ENCODE assay signal across 8 cellular contexts in the genomic region with DNA sequence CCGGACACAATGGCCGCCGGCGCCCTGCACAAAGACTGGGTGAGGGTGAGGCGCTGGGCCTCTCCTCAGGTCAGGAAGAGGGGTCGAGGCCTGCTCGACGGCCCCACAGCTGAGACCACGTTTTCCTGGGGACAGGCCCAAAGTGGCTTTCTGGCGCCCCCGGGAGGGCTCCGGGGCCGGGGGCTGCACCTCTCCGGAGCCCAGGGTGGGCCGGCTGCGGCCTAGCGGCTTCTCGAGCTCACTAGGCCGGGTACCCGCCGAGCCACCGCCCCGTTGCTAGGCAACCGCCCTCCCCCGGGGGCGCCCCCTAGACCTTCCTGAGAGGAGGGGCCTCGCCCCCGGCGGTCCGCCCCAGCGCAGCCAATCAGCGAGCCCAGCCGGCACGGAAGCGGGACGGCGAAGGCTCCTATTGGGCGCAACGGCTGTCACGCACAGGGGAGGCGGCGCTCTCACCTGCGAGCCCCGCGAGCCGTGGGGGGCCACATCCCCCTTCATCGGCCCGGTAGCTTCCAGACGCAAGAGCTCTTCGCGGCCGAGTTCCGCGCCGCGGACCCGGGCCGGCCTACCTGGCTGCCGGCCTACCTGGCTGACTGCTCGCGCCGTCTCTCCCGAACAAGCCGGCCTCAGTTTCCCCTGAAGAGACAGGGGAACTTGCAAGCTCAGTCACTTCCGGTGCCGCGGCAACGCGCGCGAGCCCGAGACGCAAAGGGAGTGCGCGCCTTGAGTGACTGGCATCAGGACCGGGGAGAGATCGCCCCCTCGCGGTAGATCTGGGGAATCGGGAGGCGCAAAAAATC. TPM values are rescaled to one million over a fixed set of nuclear protein-coding genes. Genes with fewer than 3 reads are reported as not detected.
A peak's percentile ranks its signal among the peaks of the same experiment; 100 is the strongest.
DNase-seq lines count a peak whose midpoint lies in the region; ATAC-seq and TF ChIP-seq lines count a peak whose summit lies in the region.

No MANE protein-coding gene starts in this region.

- intact Hi-C loops in sciatic nerve (cut with DNase I), result loop anchor here (1.0 kb wide), 1 partner anchor 164 kb away; no protein-coding TSS in a partner anchor

- peak; percentile 96 for TF ChIP-seq CTCF in 22Rv1 (IDR thresholded peaks at IDR 0.05)

- peak; percentile 54 for ATAC-seq in GM18508 (IDR thresholded peaks at IDR 0.05; ENCODE audit: insufficient read depth, unreplicated experiment)
- peak; percentile 84 for ATAC-seq in HG02981 (IDR thresholded peaks at IDR 0.05; ENCODE audit: unreplicated experiment)
- peak; percentile 96 for ATAC-seq in sciatic nerve

- peak overlapping the region; percentile 97 for H3K27ac ChIP-seq in 22Rv1

- DNase-seq in NCI-H1930 (lab: John Stamatoyannopoulos, UW) (peak; percentile 98 to 100), T-helper 9 cell (peak; percentile 96), astrocyte of the hippocampus (ENCODE audit: low read depth, low spot score) (peak; percentile 99), hypothalamus (lab: John Stamatoyannopoulos, UW) (peak; percentile 88 to 100 (median 98)), sciatic nerve (ENCODE audit: low spot score) (peak; percentile 99)

RNA-seq across cellular contexts. Expression of gene BCL2L1, which starts 0.8 kb away (rescaled TPM):
- total RNA-seq in sciatic nerve, result 112 TPM

RNA-seq across cellular contexts. Expression of gene TPX2, which starts 15.6 kb away (rescaled TPM):
- total RNA-seq in sciatic nerve, result 0.71 TPM

Comparison
In these comparisons a context has a peak if more than half of its experiments do, and no peak if none do; other contexts are left out.
1. Peak in every context shown above with its lines: DNase-seq, ATAC-seq and H3K27ac ChIP-seq.